Comparison of ENCODE assay signal across 26 cellular contexts in the genomic region with DNA sequence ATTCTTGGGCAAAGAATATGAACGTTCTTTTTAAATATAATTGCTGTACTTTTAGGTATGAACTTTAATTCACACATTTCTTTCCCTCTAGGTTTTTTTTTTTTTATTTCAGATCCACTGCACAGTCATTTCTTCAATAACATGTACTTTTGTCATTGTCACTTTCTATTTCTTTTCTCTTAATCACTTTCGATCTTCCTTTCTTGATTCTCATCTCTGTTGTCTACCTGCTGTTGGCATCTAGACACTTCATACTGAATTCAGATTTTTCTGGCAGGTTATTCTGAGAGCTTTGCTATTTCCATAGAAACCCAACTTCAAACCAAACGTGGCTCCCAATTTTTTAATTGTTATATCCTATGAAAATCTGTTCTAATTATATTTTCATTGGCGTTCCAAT.
DNase-seq lines count a peak whose midpoint lies in the region; ATAC-seq, FAIRE-seq and TF ChIP-seq lines count a peak whose summit lies in the region.
"Had no signal": no experiment of that assay in that cellular context is flagged by ENCODE, and none has a peak within 500 bp of the region (broad histone marks: within the 10 kb centered on the region; RNA-seq: fewer than 3 reads in every experiment).

No MANE protein-coding gene starts in this region.

- H3K4me3 ChIP-seq in RWPE2 (ENCODE audit: severe bottlenecking) (no peak overlapping the region), astrocyte (ENCODE audit: insufficient read depth, low read depth, low read length) (no peak overlapping the region)
- H3K4me3 ChIP-seq: BLaER1, GM12878 had no signal

- no peak overlapping the region for H2AFZ ChIP-seq in astrocyte (ENCODE audit: low read depth, low read length)

- H3K36me3 Mint-ChIP-seq in activated CD4-positive, alpha-beta T cell treated with anti-CD3 and anti-CD28 coated beads for 36 hours (ENCODE audit: low read depth) = peaks cover 6% of the 10 kb centered on the region
- H3K36me3 Mint-ChIP-seq in astrocyte (ENCODE audit: low read depth, unreplicated experiment) = peaks cover 2% of the 10 kb centered on the region
- peaks cover 8% of the 10 kb centered on the region for H3K36me3 Mint-ChIP-seq in stimulated activated memory B cell treated with anti-CD40 and anti-IgM and Interleukin-4, amounts not matched to agents 10 μg/mL and 1 μg/mL and 100 μg/mL, for 72 hours
- H3K36me3 Mint-ChIP-seq: CD14-positive monocyte had no signal

- no peak overlapping the region for H3K4me3 Mint-ChIP-seq in activated CD4-positive, alpha-beta T cell treated with anti-CD3 and anti-CD28 coated beads for 36 hours
- no peak overlapping the region for H3K4me3 Mint-ChIP-seq in astrocyte (ENCODE audit: unreplicated experiment)
- H3K4me3 Mint-ChIP-seq in stimulated activated memory B cell treated with anti-CD40 and anti-IgM and Interleukin-4, amounts not matched to agents 10 μg/mL and 1 μg/mL and 100 μg/mL, for 72 hours = no peak overlapping the region
- H3K4me3 Mint-ChIP-seq: CD14-positive monocyte; CD4-positive, alpha-beta memory T cell; CD4-positive, CD25-positive, alpha-beta regulatory T cell; CD8-positive, alpha-beta memory T cell had no signal

- no peak overlapping the region for H3K4me2 ChIP-seq in astrocyte (ENCODE audit: low read length)
- H3K4me2 ChIP-seq: BLaER1 had no signal

- H3K27ac Mint-ChIP-seq in activated CD4-positive, alpha-beta T cell treated with anti-CD3 and anti-CD28 coated beads for 36 hours = peak overlapping the region; percentile 47
- H3K27ac Mint-ChIP-seq in astrocyte (ENCODE audit: unreplicated experiment) = peak overlapping the region; percentile 18
- no peak overlapping the region for H3K27ac Mint-ChIP-seq in stimulated activated memory B cell treated with anti-CD40 and anti-IgM and Interleukin-4, amounts not matched to agents 10 μg/mL and 1 μg/mL and 100 μg/mL, for 72 hours
- H3K27ac Mint-ChIP-seq: CD14-positive monocyte; CD4-positive, alpha-beta memory T cell; CD8-positive, alpha-beta memory T cell had no signal

- peak; percentile 64 for ATAC-seq in activated CD4-positive, alpha-beta T cell treated with anti-CD3 and anti-CD28 coated beads for 36 hours
- no peak for ATAC-seq in RWPE2 (ENCODE audit: low read depth)
- no peak for ATAC-seq in stimulated activated memory B cell treated with anti-CD40 and anti-IgM and Interleukin-4, amounts not matched to agents 10 μg/mL and 1 μg/mL and 100 μg/mL, for 72 hours
- ATAC-seq: GM12878 had no signal

- TF ChIP-seq CTCF in RWPE2 (IDR thresholded peaks at IDR 0.05; ENCODE audit: poor library complexity, severe bottlenecking) (no peak), astrocyte (IDR thresholded peaks at IDR 0.05; ENCODE audit: insufficient read depth, low read depth, low read length) (no peak)

- no peak for FAIRE-seq in astrocyte (lab: Jason Lieb, UNC)
- FAIRE-seq: GM12878, GM12892, GM18507 had no signal

- H3K9me3 ChIP-seq in RWPE2 (ENCODE audit: severe bottlenecking) = no peaks in the 10 kb centered on the region
- no peaks in the 10 kb centered on the region for H3K9me3 ChIP-seq in astrocyte (ENCODE audit: insufficient read depth, low read depth, low read length)
- H3K9me3 ChIP-seq: BE2C had no signal

- H3K36me3 ChIP-seq in RWPE2 (ENCODE audit: low read depth) (no peaks in the 10 kb centered on the region), astrocyte (ENCODE audit: insufficient read depth, low read length) (no peaks in the 10 kb centered on the region)
- H3K36me3 ChIP-seq: BE2C, BLaER1 had no signal

- DNase-seq in activated CD4-positive, alpha-beta T cell treated with anti-CD3 and anti-CD28 coated beads for 36 hours = no peak
- no peak for DNase-seq in activated CD4-positive, alpha-beta T cell treated with anti-CD3 and anti-CD28 coated beads for 1 hour
- no peak for DNase-seq in RWPE2 (ENCODE audit: low spot score)
- no peak for DNase-seq in astrocyte (ENCODE audit: low read depth)
- no peak for DNase-seq in NAMALWA (ENCODE audit: low spot score)
- DNase-seq: ACHN; BE2C; C1 segment of cervical spinal cord; CD4-positive, alpha-beta memory T cell; CD4-positive, CD25-positive, alpha-beta regulatory T cell; CD8-positive, alpha-beta memory T cell; COR-L47; DMS 273 treated with DMSO at 0.1 percent for 48 hours; DMS153; DMS53; DMS79; DND-41; EL; GDM1 had no signal

- CTCF ChIA-PET in activated CD4-positive, alpha-beta T cell treated with anti-CD3 and anti-CD28 coated beads for 36 hours (lab: Charles Lee) = interaction anchor here (0.7 to 1.2 kb wide), 2 partner anchors 22 to 161 kb away, joined by 3 read pairs; no protein-coding TSS in a partner anchor

- H3K9ac ChIP-seq in astrocyte (ENCODE audit: low read length) = no peak overlapping the region
- H3K9ac ChIP-seq: BLaER1 had no signal

- peaks cover 13% of the 10 kb centered on the region for H3K4me1 Mint-ChIP-seq in activated CD4-positive, alpha-beta T cell treated with anti-CD3 and anti-CD28 coated beads for 36 hours
- H3K4me1 Mint-ChIP-seq in astrocyte (ENCODE audit: low read depth, unreplicated experiment) = peaks cover 12% of the 10 kb centered on the region
- H3K4me1 Mint-ChIP-seq in stimulated activated memory B cell treated with anti-CD40 and anti-IgM and Interleukin-4, amounts not matched to agents 10 μg/mL and 1 μg/mL and 100 μg/mL, for 72 hours = peaks cover 16% of the 10 kb centered on the region

- no peaks in the 10 kb centered on the region for H3K79me2 ChIP-seq in astrocyte (ENCODE audit: insufficient read depth, low read length)

- POLR2A ChIA-PET in activated CD4-positive, alpha-beta T cell treated with anti-CD3 and anti-CD28 coated beads for 36 hours (lab: Charles Lee) = interaction anchor here (0.6 to 0.8 kb wide), 3 partner anchors 16 to 186 kb away, joined by 4 to 13 read pairs (median 8); no protein-coding TSS in a partner anchor

- H3K27ac ChIP-seq in RWPE2 (ENCODE audit: poor library complexity, severe bottlenecking) = peak overlapping the region; percentile 82
- no peak overlapping the region for H3K27ac ChIP-seq in astrocyte (ENCODE audit: low read depth, low read length)
- H3K27ac ChIP-seq: 22Rv1, BLaER1 had no signal

- H3K4me1 ChIP-seq in RWPE2 (ENCODE audit: insufficient read depth, poor library complexity, severe bottlenecking) (peaks cover 12% of the 10 kb centered on the region), astrocyte (ENCODE audit: insufficient read depth, low read length) (peaks cover 5% of the 10 kb centered on the region)
- H3K4me1 ChIP-seq: BE2C, BLaER1 had no signal

- H3K27me3 Mint-ChIP-seq in activated CD4-positive, alpha-beta T cell treated with anti-CD3 and anti-CD28 coated beads for 36 hours = no peaks in the 10 kb centered on the region
- no peaks in the 10 kb centered on the region for H3K27me3 Mint-ChIP-seq in astrocyte (ENCODE audit: low read depth, unreplicated experiment)
- no peaks in the 10 kb centered on the region for H3K27me3 Mint-ChIP-seq in stimulated activated memory B cell treated with anti-CD40 and anti-IgM and Interleukin-4, amounts not matched to agents 10 μg/mL and 1 μg/mL and 100 μg/mL, for 72 hours
- H3K27me3 Mint-ChIP-seq: CD4-positive, alpha-beta memory T cell had no signal

- peaks cover 13% of the 10 kb centered on the region for H3K9me3 Mint-ChIP-seq in activated CD4-positive, alpha-beta T cell treated with anti-CD3 and anti-CD28 coated beads for 36 hours (ENCODE audit: low read depth)
- peaks cover 2% of the 10 kb centered on the region for H3K9me3 Mint-ChIP-seq in astrocyte (ENCODE audit: unreplicated experiment)
- H3K9me3 Mint-ChIP-seq in stimulated activated memory B cell treated with anti-CD40 and anti-IgM and Interleukin-4, amounts not matched to agents 10 μg/mL and 1 μg/mL and 100 μg/mL, for 72 hours = peaks cover 9% of the 10 kb centered on the region

- no peaks in the 10 kb centered on the region for H4K20me1 ChIP-seq in astrocyte (ENCODE audit: insufficient read depth, low read length)
- H4K20me1 ChIP-seq: BLaER1 had no signal

- intact Hi-C loops in activated CD4-positive, alpha-beta T cell treated with anti-CD3 and anti-CD28 coated beads for 36 hours (cut with DNase I, micrococcal nuclease) = no loop called here

- H3K27me3 ChIP-seq in RWPE2 (ENCODE audit: insufficient read depth, poor library complexity, severe bottlenecking) = no peaks in the 10 kb centered on the region
- no peaks in the 10 kb centered on the region for H3K27me3 ChIP-seq in astrocyte (ENCODE audit: insufficient read depth, low read length)
- H3K27me3 ChIP-seq: BE2C, BLaER1 had no signal
